Comparison of ENCODE assay signal across 9 cellular contexts in genomic region chr19:1668339-1669123, GRCh38. TPM values are rescaled to one million over a fixed set of nuclear protein-coding genes. Genes with fewer than 3 reads are reported as not detected.
A peak's percentile ranks its signal among the peaks of the same experiment; 100 is the strongest.
DNase-seq lines count a peak whose midpoint lies in the region; ATAC-seq and TF ChIP-seq lines count a peak whose summit lies in the region.
"Had no signal": no experiment of that assay in that cellular context is flagged by ENCODE, and none has a peak within 500 bp of the region (broad histone marks: within the 10 kb centered on the region; RNA-seq: fewer than 3 reads in every experiment).

No MANE protein-coding gene starts in this region.

- DNase-seq in cardiac muscle cell (ENCODE audit: low read depth in 1 of 2, low spot score in 1 of 2): peak; percentile 14 to 44
- no peak for DNase-seq in cardiac septum (ENCODE audit: low spot score)
- DNase-seq in Karpas-422: peak; percentile 68
- peak; percentile 10 for DNase-seq in endothelial cell (ENCODE audit: low spot score)
- DNase-seq in aorta: no peak
- no peak for DNase-seq in stimulated activated CD4-positive, alpha-beta T cell treated with anti-CD3 and anti-CD28 coated beads, Interleukin-4, amount 100 ng/mL, for 1 hour
- no peak for DNase-seq in GM23248
- no peak for DNase-seq in NCI-H748 treated with DMSO at 0.1 percent for 48 hours (lab: John Stamatoyannopoulos, UW)
- DNase-seq: GDM1 had no signal

- peak; percentile 30 for ATAC-seq in aorta (ENCODE audit: low FRiP score)

- H3K27me3 Mint-ChIP-seq in endothelial cell (ENCODE audit: unreplicated experiment): peaks cover 25% of the 10 kb centered on the region

- peak overlapping the region; percentile 20 for H3K4me3 Mint-ChIP-seq in endothelial cell (ENCODE audit: unreplicated experiment)

- H3K9me3 ChIP-seq in cardiac muscle cell (ENCODE audit: low read depth): no peaks in the 10 kb centered on the region
- no peaks in the 10 kb centered on the region for H3K9me3 ChIP-seq in Karpas-422 (ENCODE audit: low read length)
- no peaks in the 10 kb centered on the region for H3K9me3 ChIP-seq in aorta (ENCODE audit: control insufficient read depth, low read length)
- H3K9me3 ChIP-seq in GM23248 (ENCODE audit: low read depth): no peaks in the 10 kb centered on the region

- WGBS in aorta, 2 donors: 4% methylated on average over 19 of the region's 19 CpGs
- 4 to 5% methylated on average over 13 to 19 of the region's 19 CpGs for WGBS in GM23248 (ENCODE audit: low coverage in 1 of 2, low lambda C conversion rate in 2 of 2, missing lambda C conversion rate in 2 of 2), 2 experiments

- H3K79me2 ChIP-seq in Karpas-422 (ENCODE audit: low read length) (no peaks in the 10 kb centered on the region), GM23248 (ENCODE audit: insufficient read depth) (no peaks in the 10 kb centered on the region)

- no peaks in the 10 kb centered on the region for H3K4me1 Mint-ChIP-seq in endothelial cell (ENCODE audit: unreplicated experiment)

- in situ Hi-C loops in GM23248 (cut with MboI): no loop called here

- H3K27ac ChIP-seq in cardiac muscle cell (no peak overlapping the region), Karpas-422 (ENCODE audit: low read length) (peak overlapping the region; percentile 72), aorta (ENCODE audit: low read depth in 1 of 2, low read length in 2 of 2) (no peak overlapping the region), GM23248 (no peak overlapping the region)

- TF ChIP-seq CTCF in cardiac muscle cell (IDR thresholded peaks at IDR 0.05; ENCODE audit: low read depth, low read length) (no peak), endothelial cell (IDR thresholded peaks at IDR 0.05; ENCODE audit: unreplicated experiment) (no peak)

- H3K4me3 ChIP-seq in cardiac muscle cell (no peak overlapping the region), Karpas-422 (ENCODE audit: low read length) (peak overlapping the region; percentile 57), aorta (ENCODE audit: low read length in 2 of 2) (no peak overlapping the region), GM23248 (no peak overlapping the region)

- H3K9me2 ChIP-seq in Karpas-422 (replicated peaks; ENCODE audit: insufficient read depth, low read length) (no peaks in the 10 kb centered on the region), GM23248 (ENCODE audit: insufficient read depth) (no peaks in the 10 kb centered on the region)

- H3K4me1 ChIP-seq in cardiac muscle cell (ENCODE audit: low read depth) (peaks cover 12% of the 10 kb centered on the region), Karpas-422 (ENCODE audit: low read length) (peaks cover 44% of the 10 kb centered on the region), aorta (ENCODE audit: control insufficient read depth in 1 of 2, insufficient read depth in 2 of 2, low read length in 2 of 2) (no peaks in the 10 kb centered on the region), GM23248 (ENCODE audit: insufficient read depth) (no peaks in the 10 kb centered on the region)

- no peaks in the 10 kb centered on the region for H3K9me3 Mint-ChIP-seq in endothelial cell (ENCODE audit: unreplicated experiment)

- H3K36me3 ChIP-seq in cardiac muscle cell: no peaks in the 10 kb centered on the region
- no peaks in the 10 kb centered on the region for H3K36me3 ChIP-seq in Karpas-422 (ENCODE audit: insufficient read depth, low read length)
- no peaks in the 10 kb centered on the region for H3K36me3 ChIP-seq in aorta (ENCODE audit: control insufficient read depth in 1 of 2, insufficient read depth in 2 of 2, low read length in 1 of 2)
- H3K36me3 ChIP-seq in GM23248 (ENCODE audit: low read depth): no peaks in the 10 kb centered on the region

- intact Hi-C loops in cardiac septum (cut with DNase I): no loop called here
- intact Hi-C loops in aorta (cut with DNase I): no loop called here

- H3K9ac ChIP-seq in Karpas-422 (ENCODE audit: low read length) (peak overlapping the region; percentile 67), GM23248 (no peak overlapping the region)

- peaks cover 56% of the 10 kb centered on the region for H3K27me3 ChIP-seq in cardiac muscle cell
- H3K27me3 ChIP-seq in Karpas-422 (ENCODE audit: low read length): no peaks in the 10 kb centered on the region
- H3K27me3 ChIP-seq in aorta (ENCODE audit: control insufficient read depth in 1 of 2, insufficient read depth in 2 of 2, low read length in 1 of 2): peaks cover 0 to 1% of the 10 kb centered on the region in 2 donors
- H3K27me3 ChIP-seq in GM23248 (replicated peaks; ENCODE audit: insufficient read depth): peaks cover 25% of the 10 kb centered on the region

- no peaks in the 10 kb centered on the region for H3F3A ChIP-seq in GM23248 (ENCODE audit: insufficient read depth)

- H3K4me2 ChIP-seq in Karpas-422 (ENCODE audit: low read depth, low read length, poor library complexity, severe bottlenecking): peak overlapping the region; percentile 78
- no peak overlapping the region for H3K4me2 ChIP-seq in GM23248 (ENCODE audit: unreplicated experiment)

- H2AFZ ChIP-seq in Karpas-422 (ENCODE audit: low read length): peak overlapping the region; percentile 32; the same call in 1 of the 2 replicates
- H2AFZ ChIP-seq in GM23248: no peak overlapping the region

- no peaks in the 10 kb centered on the region for H4K20me1 ChIP-seq in Karpas-422 (ENCODE audit: insufficient read depth, low read depth, low read length)
- H4K20me1 ChIP-seq in GM23248 (ENCODE audit: insufficient read depth): no peaks in the 10 kb centered on the region

- peaks cover 4% of the 10 kb centered on the region for H3K36me3 Mint-ChIP-seq in endothelial cell (ENCODE audit: low read depth, unreplicated experiment)

- no peak overlapping the region for H3K27ac Mint-ChIP-seq in endothelial cell (ENCODE audit: unreplicated experiment)

RNA-seq across cellular contexts. Expression of gene TCF3, which starts 16.1 kb away (rescaled TPM):
- total RNA-seq in cardiac muscle cell (250 and 281 TPM in 2 replicates), cardiac septum (27.7 TPM), endothelial cell (ENCODE audit: unreplicated experiment) (255 TPM), aorta (10 to 100 TPM; 32.0 to 50.4 TPM)
- polyA plus RNA-seq in cardiac muscle cell (110 and 136 TPM in 2 replicates), aorta (10 to 100 TPM; 23.7 to 36.2 TPM), GM23248 (2016; fragmentation: Nextera tagmentation; extraction: Ambion mirVana) (16.2 and 18.3 TPM in 2 replicates)
- 91.5 and 284 TPM in 2 replicates for total RNA-seq in Karpas-422 (2014; rRNA removed; shearing (Covaris generic); ENCODE audit: low replicate concordance)
- total RNA-seq in GM23248 (2014; rRNA removed; shearing (Covaris generic)): 58.9 and 60.6 TPM in 2 replicates

Comparison
In these comparisons a context has a peak if more than half of its experiments do, and no peak if none do; other contexts are left out.
1. DNase-seq: peak in cardiac muscle cell (2 of 2), Karpas-422 (single experiment) and endothelial cell (single experiment); none in cardiac septum (single experiment), aorta (0 of 2), stimulated activated CD4-positive, alpha-beta T cell treated with anti-CD3 and anti-CD28 coated beads, Interleukin-4, amount 100 ng/mL, for 1 hour (single experiment), GM23248 (single experiment) and NCI-H748 treated with DMSO at 0.1 percent for 48 hours (single experiment).